ENCODE assay signal across 1 cellular context in the genomic region with DNA sequence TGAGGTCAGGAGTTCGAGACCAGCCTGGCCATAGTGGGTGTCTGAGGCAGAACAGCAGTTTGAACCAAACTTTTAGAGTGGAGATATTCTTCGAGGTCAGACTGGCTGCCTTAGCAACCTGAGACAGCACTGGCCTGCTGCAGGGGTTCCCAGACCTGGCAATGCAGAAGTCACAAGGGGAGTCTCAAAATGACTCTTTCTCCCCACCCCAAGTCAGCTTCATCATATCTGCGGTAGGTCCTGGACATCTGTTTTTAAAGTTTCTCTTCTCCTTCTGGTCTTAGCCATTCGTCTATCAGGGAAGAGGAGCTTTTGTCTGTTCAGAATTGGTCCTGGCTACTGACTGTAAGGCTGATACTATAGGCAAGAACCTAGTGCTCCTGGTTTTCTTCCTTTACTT.
TF ChIP-seq lines count a peak whose summit lies in the region.

No MANE protein-coding gene starts in this region.

TF ChIP-seq in GM23338, 12 proteins besides CTCF, POLR2A, EP300 and RAD21:
- TF ChIP-seq, protein P1, sequence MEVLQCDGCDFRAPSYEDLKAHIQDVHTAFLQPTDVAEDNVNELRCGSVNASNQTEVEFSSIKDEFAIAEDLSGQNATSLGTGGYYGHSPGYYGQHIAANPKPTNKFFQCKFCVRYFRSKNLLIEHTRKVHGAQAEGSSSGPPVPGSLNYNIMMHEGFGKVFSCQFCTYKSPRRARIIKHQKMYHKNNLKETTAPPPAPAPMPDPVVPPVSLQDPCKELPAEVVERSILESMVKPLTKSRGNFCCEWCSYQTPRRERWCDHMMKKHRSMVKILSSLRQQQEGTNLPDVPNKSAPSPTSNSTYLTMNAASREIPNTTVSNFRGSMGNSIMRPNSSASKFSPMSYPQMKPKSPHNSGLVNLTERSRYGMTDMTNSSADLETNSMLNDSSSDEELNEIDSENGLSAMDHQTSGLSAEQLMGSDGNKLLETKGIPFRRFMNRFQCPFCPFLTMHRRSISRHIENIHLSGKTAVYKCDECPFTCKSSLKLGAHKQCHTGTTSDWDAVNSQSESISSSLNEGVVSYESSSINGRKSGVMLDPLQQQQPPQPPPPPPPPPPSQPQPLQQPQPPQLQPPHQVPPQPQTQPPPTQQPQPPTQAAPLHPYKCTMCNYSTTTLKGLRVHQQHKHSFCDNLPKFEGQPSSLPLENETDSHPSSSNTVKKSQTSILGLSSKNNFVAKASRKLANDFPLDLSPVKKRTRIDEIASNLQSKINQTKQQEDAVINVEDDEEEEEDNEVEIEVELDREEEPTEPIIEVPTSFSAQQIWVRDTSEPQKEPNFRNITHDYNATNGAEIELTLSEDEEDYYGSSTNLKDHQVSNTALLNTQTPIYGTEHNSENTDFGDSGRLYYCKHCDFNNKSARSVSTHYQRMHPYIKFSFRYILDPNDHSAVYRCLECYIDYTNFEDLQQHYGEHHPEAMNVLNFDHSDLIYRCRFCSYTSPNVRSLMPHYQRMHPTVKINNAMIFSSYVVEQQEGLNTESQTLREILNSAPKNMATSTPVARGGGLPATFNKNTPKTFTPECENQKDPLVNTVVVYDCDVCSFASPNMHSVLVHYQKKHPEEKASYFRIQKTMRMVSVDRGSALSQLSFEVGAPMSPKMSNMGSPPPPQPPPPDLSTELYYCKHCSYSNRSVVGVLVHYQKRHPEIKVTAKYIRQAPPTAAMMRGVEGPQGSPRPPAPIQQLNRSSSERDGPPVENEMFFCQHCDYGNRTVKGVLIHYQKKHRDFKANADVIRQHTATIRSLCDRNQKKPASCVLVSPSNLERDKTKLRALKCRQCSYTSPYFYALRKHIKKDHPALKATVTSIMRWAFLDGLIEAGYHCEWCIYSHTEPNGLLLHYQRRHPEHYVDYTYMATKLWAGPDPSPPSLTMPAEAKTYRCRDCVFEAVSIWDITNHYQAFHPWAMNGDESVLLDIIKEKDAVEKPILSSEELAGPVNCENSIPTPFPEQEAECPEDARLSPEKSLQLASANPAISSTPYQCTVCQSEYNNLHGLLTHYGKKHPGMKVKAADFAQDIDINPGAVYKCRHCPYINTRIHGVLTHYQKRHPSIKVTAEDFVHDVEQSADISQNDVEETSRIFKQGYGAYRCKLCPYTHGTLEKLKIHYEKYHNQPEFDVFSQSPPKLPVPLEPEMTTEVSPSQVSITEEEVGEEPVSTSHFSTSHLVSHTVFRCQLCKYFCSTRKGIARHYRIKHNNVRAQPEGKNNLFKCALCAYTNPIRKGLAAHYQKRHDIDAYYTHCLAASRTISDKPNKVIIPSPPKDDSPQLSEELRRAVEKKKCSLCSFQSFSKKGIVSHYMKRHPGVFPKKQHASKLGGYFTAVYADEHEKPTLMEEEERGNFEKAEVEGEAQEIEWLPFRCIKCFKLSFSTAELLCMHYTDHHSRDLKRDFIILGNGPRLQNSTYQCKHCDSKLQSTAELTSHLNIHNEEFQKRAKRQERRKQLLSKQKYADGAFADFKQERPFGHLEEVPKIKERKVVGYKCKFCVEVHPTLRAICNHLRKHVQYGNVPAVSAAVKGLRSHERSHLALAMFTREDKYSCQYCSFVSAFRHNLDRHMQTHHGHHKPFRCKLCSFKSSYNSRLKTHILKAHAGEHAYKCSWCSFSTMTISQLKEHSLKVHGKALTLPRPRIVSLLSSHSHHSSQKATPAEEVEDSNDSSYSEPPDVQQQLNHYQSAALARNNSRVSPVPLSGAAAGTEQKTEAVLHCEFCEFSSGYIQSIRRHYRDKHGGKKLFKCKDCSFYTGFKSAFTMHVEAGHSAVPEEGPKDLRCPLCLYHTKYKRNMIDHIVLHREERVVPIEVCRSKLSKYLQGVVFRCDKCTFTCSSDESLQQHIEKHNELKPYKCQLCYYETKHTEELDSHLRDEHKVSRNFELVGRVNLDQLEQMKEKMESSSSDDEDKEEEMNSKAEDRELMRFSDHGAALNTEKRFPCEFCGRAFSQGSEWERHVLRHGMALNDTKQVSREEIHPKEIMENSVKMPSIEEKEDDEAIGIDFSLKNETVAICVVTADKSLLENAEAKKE (CRISPR knock-in tag; IDR thresholded peaks at IDR 0.05): no peak
- no peak for TF ChIP-seq JUNB (IDR thresholded peaks at IDR 0.05; ENCODE audit: unreplicated experiment)
- no peak for TF ChIP-seq EZH2phosphoT487 (IDR thresholded peaks at IDR 0.05; ENCODE audit: unreplicated experiment)
- TF ChIP-seq ZNF114 (CRISPR knock-in tag; IDR thresholded peaks at IDR 0.05): no peak
- no peak for TF ChIP-seq STAT1 (IDR thresholded peaks at IDR 0.05; ENCODE audit: unreplicated experiment)
